ENCODE assay signal across 11 cellular contexts in the genomic region with DNA sequence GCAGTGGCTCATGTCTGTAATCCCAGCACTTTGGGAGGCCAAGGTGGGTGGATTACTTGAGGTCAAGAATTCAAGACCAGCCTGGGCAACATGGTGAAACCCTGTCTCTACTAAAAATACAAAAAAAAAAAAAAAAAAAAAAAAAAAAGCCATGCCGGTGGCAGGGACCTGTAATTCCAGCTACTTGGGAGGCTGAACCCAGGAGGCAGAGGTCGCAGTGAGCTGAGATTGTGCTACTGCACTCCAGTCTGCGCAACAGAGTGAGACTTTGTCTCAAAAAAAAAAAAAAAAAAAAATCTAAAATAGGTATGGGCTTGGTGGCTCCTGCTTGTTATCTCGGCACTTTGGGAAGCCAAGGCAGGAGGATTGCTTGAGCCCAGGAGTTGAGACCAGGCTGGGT. TPM values are rescaled to one million over a fixed set of nuclear protein-coding genes. Genes with fewer than 3 reads are reported as not detected.
"Had no signal": no experiment of that assay in that cellular context is flagged by ENCODE, and none has a peak within 500 bp of the region (broad histone marks: within the 10 kb centered on the region; RNA-seq: fewer than 3 reads in every experiment).

No MANE protein-coding gene starts in this region.

RNA-seq across cellular contexts. Expression of gene SMIM33, which starts 8.9 kb away (rescaled TPM):
- total RNA-seq: activated B cell treated with CpG ODN at 0.5 μM for 24 hours, adrenal gland, aorta, breast epithelium, cardiac septum, cerebellum, dorsolateral prefrontal cortex, esophagus muscularis mucosa, foreskin keratinocyte, gastrocnemius medialis had no signal
- polyA plus RNA-seq: adrenal gland, aorta, foreskin keratinocyte, heart left ventricle had no signal

RNA-seq across cellular contexts. Expression of gene ECSCR, which starts 17.2 kb away (rescaled TPM):
- total RNA-seq: activated B cell treated with CpG ODN at 0.5 μM for 24 hours, foreskin keratinocyte had no signal
- polyA plus RNA-seq: foreskin keratinocyte had no signal
